In the genomic region with DNA sequence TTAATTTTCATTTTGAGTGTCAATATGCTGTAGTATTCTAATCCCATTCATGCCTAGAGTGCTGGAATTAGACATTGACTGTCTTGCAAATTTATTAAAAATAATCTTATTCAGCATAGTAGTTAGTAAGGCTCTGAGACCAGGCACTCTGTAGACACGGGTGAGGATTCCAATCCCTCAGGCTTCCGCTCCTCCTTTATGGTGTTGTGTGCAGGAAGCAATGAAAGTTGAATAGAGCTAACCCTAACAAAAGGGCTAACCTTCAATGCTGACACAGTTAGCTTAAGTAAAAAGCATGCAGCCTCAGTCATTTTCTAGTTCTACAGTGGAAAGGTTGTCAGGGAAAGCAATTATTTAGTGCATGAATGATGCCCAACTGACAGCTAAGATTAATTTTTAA, we compare ENCODE assay signal across 9 cellular contexts.
DNase-seq lines count a peak whose midpoint lies in the region; FAIRE-seq and TF ChIP-seq lines count a peak whose summit lies in the region.
"Had no signal": no experiment of that assay in that cellular context is flagged by ENCODE, and none has a peak within 500 bp of the region (broad histone marks: within the 10 kb centered on the region; RNA-seq: fewer than 3 reads in every experiment).

No MANE protein-coding gene starts in this region.

- WGBS in small intestine, 3 donors: 52 to 74% (median 64%) methylated on average over 2 of the region's 2 CpGs

- H3K4me3 ChIP-seq in GM12864 (ENCODE audit: low read depth, low read length): peak overlapping the region; percentile 60
- H3K4me3 ChIP-seq in Peyer's patch: peak overlapping the region; percentile 52 to 64 (median 55)
- peak overlapping the region; percentile 77 for H3K4me3 ChIP-seq in fibroblast of villous mesenchyme (ENCODE audit: low read depth, low read length)
- peak overlapping the region; percentile 27 to 54 for H3K4me3 ChIP-seq in small intestine (ENCODE audit: low read depth in 1 of 2, low read length in 2 of 2)

- H3K27ac ChIP-seq in Peyer's patch (peak overlapping the region; percentile 85 to 88 (median 88)), small intestine (ENCODE audit: low read depth in 1 of 2, low read length in 1 of 2) (peak overlapping the region; percentile 60 to 97)

- TF ChIP-seq CTCF in GM12864 (IDR thresholded peaks at IDR 0.05; ENCODE audit: low read depth, low read length, missing control alignments) (no peak), Peyer's patch (IDR thresholded peaks at IDR 0.05) (no peak), fibroblast of villous mesenchyme (IDR thresholded peaks at IDR 0.05; ENCODE audit: insufficient read depth, low read depth, low read length) (no peak), GM13977 (IDR thresholded peaks at IDR 0.05; ENCODE audit: extremely low read depth, insufficient read depth, missing control alignments) (no peak)

- no peak for FAIRE-seq in small intestine (lab: Jason Lieb, UNC)

- in situ Hi-C loops in GM13977 (cut with MboI; ENCODE audit: low pct_unique_long_range_greater_than_20kb, low sequenced_read_pairs, unreplicated experiment): no loop called here

- H3K36me3 ChIP-seq in Peyer's patch (no peaks in the 10 kb centered on the region), small intestine (ENCODE audit: control insufficient read depth in 2 of 2, insufficient read depth in 2 of 2, low read length in 2 of 2) (no peaks in the 10 kb centered on the region)

- H3K9me3 ChIP-seq in Peyer's patch: no peaks in the 10 kb centered on the region
- H3K9me3 ChIP-seq in small intestine (ENCODE audit: control insufficient read depth, low read depth): no peaks in the 10 kb centered on the region

- H3K4me1 ChIP-seq in Peyer's patch (peaks cover 0 to 22% (median 9%) of the 10 kb centered on the region in 4 donors), small intestine (ENCODE audit: control insufficient read depth in 2 of 2, insufficient read depth in 1 of 2, low read depth in 1 of 2, low read length in 1 of 2) (peaks cover 0 to 7% of the 10 kb centered on the region in 2 donors)

- no peak for TF ChIP-seq POLR2A in Peyer's patch (IDR thresholded peaks at IDR 0.05)

- DNase-seq in GM12864 (ENCODE audit: low read depth) (no peak), Peyer's patch (no peak), fibroblast of villous mesenchyme (ENCODE audit: low read depth) (no peak), small intestine (no peak), amniotic stem cell (lab: John Stamatoyannopoulos, UW) (no peak), GM13977 (ENCODE audit: low spot score) (no peak), DMS153 (lab: John Stamatoyannopoulos, UW) (no peak), NCI-H187 (lab: John Stamatoyannopoulos, UW) (no peak)
- DNase-seq: NCI-H524 had no signal

- H3K27me3 ChIP-seq in Peyer's patch (no peaks in the 10 kb centered on the region), small intestine (ENCODE audit: control insufficient read depth in 2 of 2, insufficient read depth in 2 of 2, low read length in 2 of 2) (no peaks in the 10 kb centered on the region)
